In genomic region chr16:2846511-2847310, GRCh38 we compare ENCODE assay signal across 15 cellular contexts. TPM values are rescaled to one million over a fixed set of nuclear protein-coding genes. Genes with fewer than 3 reads are reported as not detected.
DNase-seq lines count a peak whose midpoint lies in the region; ATAC-seq and TF ChIP-seq lines count a peak whose summit lies in the region.
"Had no signal": no experiment of that assay in that cellular context is flagged by ENCODE, and none has a peak within 500 bp of the region (broad histone marks: within the 10 kb centered on the region; RNA-seq: fewer than 3 reads in every experiment).

No MANE protein-coding gene starts in this region.

- ATAC-seq in natural killer cell treated with Interleukin-12 subunit alpha and Interleukin-12 subunit beta and Interleukin-15 and Interleukin-18, amount 100 ng/mL, for 72 hours, result peak; percentile 54 to 61
- no peak for ATAC-seq in GM19351 (IDR thresholded peaks at IDR 0.05; ENCODE audit: unreplicated experiment)
- ATAC-seq in HG02588 (IDR thresholded peaks at IDR 0.05; ENCODE audit: unreplicated experiment), result no peak

- H3K36me3 Mint-ChIP-seq in natural killer cell treated with Interleukin-12 subunit alpha and Interleukin-12 subunit beta and Interleukin-15 and Interleukin-18, amount 100 ng/mL, for 72 hours, result no peaks in the 10 kb centered on the region
- H3K36me3 Mint-ChIP-seq: naive B cell had no signal

- H3K27me3 Mint-ChIP-seq in natural killer cell treated with Interleukin-12 subunit alpha and Interleukin-12 subunit beta and Interleukin-15 and Interleukin-18, amount 100 ng/mL, for 72 hours, result peaks cover 6 to 7% of the 10 kb centered on the region in 2 donors

- H3K27ac Mint-ChIP-seq in natural killer cell treated with Interleukin-12 subunit alpha and Interleukin-12 subunit beta and Interleukin-15 and Interleukin-18, amount 100 ng/mL, for 72 hours, result peak overlapping the region; percentile 56 to 86
- H3K27ac Mint-ChIP-seq: naive B cell had no signal

- H3K9me3 Mint-ChIP-seq in natural killer cell treated with Interleukin-12 subunit alpha and Interleukin-12 subunit beta and Interleukin-15 and Interleukin-18, amount 100 ng/mL, for 72 hours, result no peaks in the 10 kb centered on the region

- no peak overlapping the region for H3K4me3 ChIP-seq in choroid plexus epithelial cell (ENCODE audit: low read depth, low read length)

- peak overlapping the region; percentile 23 for H3K4me3 Mint-ChIP-seq in natural killer cell treated with Interleukin-12 subunit alpha and Interleukin-12 subunit beta and Interleukin-15 and Interleukin-18, amount 100 ng/mL, for 72 hours
- H3K4me3 Mint-ChIP-seq: naive B cell had no signal

- peak; percentile 30 for DNase-seq in EH (ENCODE audit: low read depth)
- DNase-seq in NCI-H226, result peak; percentile 60
- DNase-seq in choroid plexus epithelial cell (ENCODE audit: low read depth), result peak; percentile 52
- DNase-seq in natural killer cell treated with Interleukin-12 subunit alpha and Interleukin-12 subunit beta and Interleukin-15 and Interleukin-18, amount 100 ng/mL, for 72 hours (ENCODE audit: low spot score), result peak; percentile 59
- no peak for DNase-seq in epidermal melanocyte (ENCODE audit: insufficient read length, low spot score)
- DNase-seq in NCI-H128 (lab: John Stamatoyannopoulos, UW; ENCODE audit: unreplicated experiment), result no peak
- DNase-seq: activated CD4-positive, alpha-beta T cell treated with anti-CD3 and anti-CD28 coated beads for 1 hour; DMS53; naive B cell; NCI-H146; stimulated activated CD4-positive, alpha-beta T cell treated with anti-CD3 and anti-CD28 coated beads, Interleukin-2, amount 100 ng/mL, for 24 hours had no signal

- H3K4me1 Mint-ChIP-seq in natural killer cell treated with Interleukin-12 subunit alpha and Interleukin-12 subunit beta and Interleukin-15 and Interleukin-18, amount 100 ng/mL, for 72 hours (ENCODE audit: low read depth in 2 of 2), result peaks cover 26 to 35% of the 10 kb centered on the region in 2 donors

- TF ChIP-seq CTCF in choroid plexus epithelial cell (conservative IDR thresholded peaks at IDR 0.05; ENCODE audit: low read depth, low read length), result no peak

RNA-seq across cellular contexts. Expression of gene PRSS22, which starts 11.3 kb away (rescaled TPM):
- under 1 TPM; 0.86 TPM for total RNA-seq in natural killer cell treated with Interleukin-12 subunit alpha and Interleukin-12 subunit beta and Interleukin-15 and Interleukin-18, amount 100 ng/mL, for 72 hours
- total RNA-seq: cardiac septum had no signal

RNA-seq across cellular contexts. Expression of gene ZG16B, which starts 16.6 kb away (rescaled TPM):
- 10 to 100 TPM in 1 of 2 donors, 1 to 10 TPM in 1; 3.8 to 22.1 TPM for total RNA-seq in natural killer cell treated with Interleukin-12 subunit alpha and Interleukin-12 subunit beta and Interleukin-15 and Interleukin-18, amount 100 ng/mL, for 72 hours
- total RNA-seq: cardiac septum had no signal

RNA-seq across cellular contexts. Expression of gene PRSS21, which starts 29.7 kb away (rescaled TPM):
- total RNA-seq in natural killer cell treated with Interleukin-12 subunit alpha and Interleukin-12 subunit beta and Interleukin-15 and Interleukin-18, amount 100 ng/mL, for 72 hours, result 10 to 100 TPM in 1 of 2 donors, under 1 TPM in 1; 0.53 to 21.5 TPM
- total RNA-seq: cardiac septum had no signal

RNA-seq across cellular contexts. Expression of gene FLYWCH2, which starts 36.3 kb away (rescaled TPM):
- total RNA-seq in natural killer cell treated with Interleukin-12 subunit alpha and Interleukin-12 subunit beta and Interleukin-15 and Interleukin-18, amount 100 ng/mL, for 72 hours, result 10 to 100 TPM; 21.5 to 24.7 TPM

RNA-seq across cellular contexts. Expression of gene PRSS41, which starts 48.4 kb away (rescaled TPM):
- total RNA-seq in natural killer cell treated with Interleukin-12 subunit alpha and Interleukin-12 subunit beta and Interleukin-15 and Interleukin-18, amount 100 ng/mL, for 72 hours, result not detected
- total RNA-seq: cardiac septum, subcutaneous adipose tissue had no signal

Comparison
In these comparisons a context has a peak if more than half of its experiments do, and no peak if none do; other contexts are left out.
1. DNase-seq: peak in EH (single experiment), NCI-H226 (single experiment), choroid plexus epithelial cell (single experiment) and natural killer cell treated with Interleukin-12 subunit alpha and Interleukin-12 subunit beta and Interleukin-15 and Interleukin-18, amount 100 ng/mL, for 72 hours (single experiment); none in epidermal melanocyte (single experiment) and NCI-H128 (single experiment).
2. ATAC-seq: peak in natural killer cell treated with Interleukin-12 subunit alpha and Interleukin-12 subunit beta and Interleukin-15 and Interleukin-18, amount 100 ng/mL, for 72 hours (2 of 2); none in GM19351 (single experiment) and HG02588 (single experiment).